ENCODE assay signal across 17 cellular contexts in the genomic region with DNA sequence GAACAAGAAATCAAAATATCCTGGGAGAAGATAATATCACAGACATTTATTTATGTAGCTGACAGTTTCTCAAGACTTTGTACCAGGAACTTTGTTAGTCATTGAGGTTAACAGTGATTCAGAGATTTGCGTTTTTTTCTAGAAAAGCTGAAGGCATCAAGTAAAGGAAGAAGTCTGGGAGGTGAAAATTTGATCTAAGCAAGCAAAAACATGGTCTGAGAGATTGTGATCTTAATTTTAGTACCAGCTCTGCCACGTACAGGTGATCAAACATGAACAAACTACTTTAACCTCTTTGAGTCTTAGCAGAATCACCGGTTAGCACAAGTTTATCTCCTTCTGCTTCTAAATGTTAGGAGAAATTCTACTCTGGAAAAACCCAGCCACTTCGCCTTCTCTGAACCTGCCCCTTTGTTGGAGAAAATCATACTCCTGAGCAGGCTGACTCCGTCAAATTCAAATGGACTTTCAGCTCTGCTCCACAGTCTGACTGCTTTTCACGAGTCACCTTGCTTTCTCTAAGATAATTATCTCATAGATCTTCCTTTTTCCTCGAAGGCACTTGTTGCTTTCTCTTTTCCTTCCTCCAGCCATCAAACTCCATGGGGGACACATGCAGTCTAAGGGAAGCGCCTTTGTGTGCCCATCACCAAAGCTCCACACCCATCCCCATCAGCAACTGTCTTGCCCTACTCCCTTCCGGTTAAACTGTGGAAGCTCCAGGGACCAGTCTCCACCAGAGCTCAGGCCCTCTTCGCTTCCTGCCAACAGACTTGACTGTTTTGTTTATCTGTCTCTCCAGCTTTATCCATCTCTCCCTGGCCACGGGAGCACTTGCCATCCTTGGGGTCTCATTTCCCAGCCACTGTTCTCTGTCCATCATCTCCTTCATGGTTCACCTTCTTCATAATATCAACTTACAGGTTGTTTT.
DNase-seq lines count a peak whose midpoint lies in the region; ATAC-seq and TF ChIP-seq lines count a peak whose summit lies in the region.
"Had no signal": no experiment of that assay in that cellular context is flagged by ENCODE, and none has a peak within 500 bp of the region (broad histone marks: within the 10 kb centered on the region; RNA-seq: fewer than 3 reads in every experiment).

No MANE protein-coding gene starts in this region.

- CTCF ChIA-PET in activated naive CD4-positive, alpha-beta T cell treated with anti-CD3 and anti-CD28 coated beads, Interleukin-2, amount 10 ng/mL, durations not matched to agents 7 days and 5 days (lab: Charles Lee): interaction anchor here (0.6 to 2.7 kb wide), 8 partner anchors 8 to 88 kb away, joined by 3 to 8 read pairs (median 4); no protein-coding TSS in a partner anchor
- CTCF ChIA-PET in T-cell (lab: Charles Lee): interaction anchor here (0.5 to 1.7 kb wide), 6 partner anchors 20 to 88 kb away, joined by 3 to 4 read pairs (median 3); partner anchors contain the start of gene PRKCQ (in 1 of the 2)

- H3K9me3 ChIP-seq in thymus (ENCODE audit: control insufficient read depth) (no peaks in the 10 kb centered on the region), prostate gland (no peaks in the 10 kb centered on the region)

- H3K27ac ChIP-seq in thymus (ENCODE audit: low read depth): peak overlapping the region; percentile 3
- no peak overlapping the region for H3K27ac ChIP-seq in prostate gland

- H3K27me3 Mint-ChIP-seq in activated naive CD4-positive, alpha-beta T cell treated with anti-CD3 and anti-CD28 coated beads, Interleukin-2, amount 10 ng/mL, durations not matched to agents 7 days and 5 days: no peaks in the 10 kb centered on the region
- H3K27me3 Mint-ChIP-seq in T-cell: no peaks in the 10 kb centered on the region

- TF ChIP-seq POLR2A in prostate gland (IDR thresholded peaks at IDR 0.05): no peak

- H3K27me3 ChIP-seq in thymus (ENCODE audit: control insufficient read depth, insufficient read depth): no peaks in the 10 kb centered on the region
- H3K27me3 ChIP-seq in prostate gland (replicated peaks; ENCODE audit: insufficient read depth): no peaks in the 10 kb centered on the region

- no peak overlapping the region for H3K4me3 ChIP-seq in fibroblast of pulmonary artery (replicated peaks; ENCODE audit: low read depth, low read length)
- H3K4me3 ChIP-seq in thymus (ENCODE audit: low read length): no peak overlapping the region
- no peak overlapping the region for H3K4me3 ChIP-seq in prostate gland

- H3K4me1 ChIP-seq in thymus (ENCODE audit: control insufficient read depth, insufficient read depth, low read length): peaks cover 20% of the 10 kb centered on the region
- no peaks in the 10 kb centered on the region for H3K4me1 ChIP-seq in prostate gland (replicated peaks)

- H3K27ac Mint-ChIP-seq in activated naive CD4-positive, alpha-beta T cell treated with anti-CD3 and anti-CD28 coated beads, Interleukin-2, amount 50 U/mL, for 72 hours: no peak overlapping the region
- H3K27ac Mint-ChIP-seq in activated naive CD4-positive, alpha-beta T cell treated with anti-CD3 and anti-CD28 coated beads, Interleukin-2, amount 10 ng/mL, durations not matched to agents 7 days and 5 days: no peak overlapping the region
- no peak overlapping the region for H3K27ac Mint-ChIP-seq in T-cell
- H3K27ac Mint-ChIP-seq: IgD-negative memory B cell; stimulated activated memory B cell treated with anti-CD40 and anti-IgM and Interleukin-4, amounts not matched to agents 10 μg/mL and 1 μg/mL and 100 μg/mL, for 72 hours had no signal

- H3K4me1 Mint-ChIP-seq in activated naive CD4-positive, alpha-beta T cell treated with anti-CD3 and anti-CD28 coated beads, Interleukin-2, amount 10 ng/mL, durations not matched to agents 7 days and 5 days: peaks cover 38% of the 10 kb centered on the region
- H3K4me1 Mint-ChIP-seq in T-cell: peaks cover 19 to 39% (median 23%) of the 10 kb centered on the region in 3 donors
- H3K4me1 Mint-ChIP-seq: stimulated activated memory B cell treated with anti-CD40 and anti-IgM and Interleukin-4, amounts not matched to agents 10 μg/mL and 1 μg/mL and 100 μg/mL, for 72 hours had no signal

- H3K36me3 Mint-ChIP-seq in activated naive CD4-positive, alpha-beta T cell treated with anti-CD3 and anti-CD28 coated beads, Interleukin-2, amount 50 U/mL, for 72 hours: peaks cover 22 to 54% of the 10 kb centered on the region in 2 donors
- peaks cover 44% of the 10 kb centered on the region for H3K36me3 Mint-ChIP-seq in activated naive CD4-positive, alpha-beta T cell treated with anti-CD3 and anti-CD28 coated beads, Interleukin-2, amount 10 ng/mL, durations not matched to agents 7 days and 5 days
- peaks cover 48% of the 10 kb centered on the region for H3K36me3 Mint-ChIP-seq in T-cell
- H3K36me3 Mint-ChIP-seq: stimulated activated memory B cell treated with anti-CD40 and anti-IgM and Interleukin-4, amounts not matched to agents 10 μg/mL and 1 μg/mL and 100 μg/mL, for 72 hours had no signal

- POLR2A ChIA-PET in T-cell (lab: Charles Lee): interaction anchor here in 1 of 2 donors (1.0 to 1.1 kb wide), 2 partner anchors 37 to 114 kb away, joined by 3 to 7 read pairs; no protein-coding TSS in a partner anchor

- no peak for DNase-seq in activated naive CD4-positive, alpha-beta T cell treated with anti-CD3 and anti-CD28 coated beads, Interleukin-2, amount 50 U/mL, for 72 hours (ENCODE audit: low spot score in 2 of 2)
- no peak for DNase-seq in activated naive CD4-positive, alpha-beta T cell treated with anti-CD3 and anti-CD28 coated beads, Interleukin-2, amount 10 ng/mL, durations not matched to agents 7 days and 5 days
- DNase-seq in T-cell (no peak), fibroblast of pulmonary artery (ENCODE audit: low read depth) (peak; percentile 2), prostate gland (ENCODE audit: low spot score) (no peak), NCI-H2081 (lab: John Stamatoyannopoulos, UW) (no peak)
- DNase-seq: activated CD4-positive, CD25-positive, alpha-beta regulatory T cell treated with anti-CD3 and anti-CD28 coated beads, Interleukin-2, amount 50 U/mL, for 72 hours; activated gamma-delta T cell treated with Interleukin-2 at 50 U/mL for 16 hours; cerebellar nuclear complex; NCI-H2107; posterior cingulate gyrus; stimulated activated CD4-positive, alpha-beta T cell treated with anti-CD3 and anti-CD28 coated beads, Interleukin-2, amount 100 ng/mL, for 48 hours; SW 1271 had no signal

- ATAC-seq in activated naive CD4-positive, alpha-beta T cell treated with anti-CD3 and anti-CD28 coated beads, Interleukin-2, amount 50 U/mL, for 72 hours: peak; percentile 56 to 65
- ATAC-seq in T-cell (replicated peaks in 1 of 4) (peak in 3 of 4 experiments; percentile 62 to 65 (median 64)), GM19328 (IDR thresholded peaks at IDR 0.05; ENCODE audit: unreplicated experiment) (no peak)
- ATAC-seq: stimulated activated memory B cell treated with anti-CD40 and anti-IgM and Interleukin-4, amounts not matched to agents 10 μg/mL and 1 μg/mL and 100 μg/mL, for 72 hours had no signal

- TF ChIP-seq CTCF in fibroblast of pulmonary artery (IDR thresholded peaks at IDR 0.05; ENCODE audit: low read length, missing control alignments) (no peak), prostate gland (IDR thresholded peaks at IDR 0.05) (no peak)

- H3K4me3 Mint-ChIP-seq in activated naive CD4-positive, alpha-beta T cell treated with anti-CD3 and anti-CD28 coated beads, Interleukin-2, amount 10 ng/mL, durations not matched to agents 7 days and 5 days: no peak overlapping the region
- no peak overlapping the region for H3K4me3 Mint-ChIP-seq in T-cell
- H3K4me3 Mint-ChIP-seq: IgD-negative memory B cell; stimulated activated memory B cell treated with anti-CD40 and anti-IgM and Interleukin-4, amounts not matched to agents 10 μg/mL and 1 μg/mL and 100 μg/mL, for 72 hours had no signal

- intact Hi-C loops in prostate gland (cut with DNase I): no loop called here

- H3K9me3 Mint-ChIP-seq in activated naive CD4-positive, alpha-beta T cell treated with anti-CD3 and anti-CD28 coated beads, Interleukin-2, amount 50 U/mL, for 72 hours: no peaks in the 10 kb centered on the region
- no peaks in the 10 kb centered on the region for H3K9me3 Mint-ChIP-seq in activated naive CD4-positive, alpha-beta T cell treated with anti-CD3 and anti-CD28 coated beads, Interleukin-2, amount 10 ng/mL, durations not matched to agents 7 days and 5 days
- H3K9me3 Mint-ChIP-seq in T-cell: peaks cover 0 to 4% (median under 1%) of the 10 kb centered on the region in 3 donors
- H3K9me3 Mint-ChIP-seq: IgD-negative memory B cell; stimulated activated memory B cell treated with anti-CD40 and anti-IgM and Interleukin-4, amounts not matched to agents 10 μg/mL and 1 μg/mL and 100 μg/mL, for 72 hours had no signal

- H3K36me3 ChIP-seq in thymus (ENCODE audit: control insufficient read depth, insufficient read depth) (peaks cover 78% of the 10 kb centered on the region), prostate gland (no peaks in the 10 kb centered on the region)

- WGBS in thymus: 72% methylated on average over 11 of the region's 11 CpGs
- whole genome bisulfite sequencing in prostate gland: 60% methylated on average over 11 of the region's 11 CpGs
